ENCODE assay signal across 16 cellular contexts in genomic region chrX:87397103-87397886, GRCh38.
"Had no signal": no experiment of that assay in that cellular context is flagged by ENCODE, and none has a peak within 500 bp of the region (broad histone marks: within the 10 kb centered on the region; RNA-seq: fewer than 3 reads in every experiment).

No MANE protein-coding gene starts in this region.

- H3K4me3 ChIP-seq: esophagus squamous epithelium, spleen, upper lobe of right lung had no signal

- H3K36me3 ChIP-seq: esophagus squamous epithelium, neutrophil, spleen, upper lobe of right lung had no signal

- H3K4me1 ChIP-seq: esophagus squamous epithelium, parathyroid adenoma, spleen, upper lobe of right lung had no signal

- H3K27me3 ChIP-seq: esophagus squamous epithelium, neutrophil, spleen, upper lobe of right lung had no signal

- DNase-seq: activated CD4-positive, CD25-positive, alpha-beta regulatory T cell treated with anti-CD3 and anti-CD28 coated beads, Interleukin-2, amount 50 U/mL, for 72 hours; activated effector memory CD4-positive, alpha-beta T cell treated with anti-CD3 and anti-CD28 coated beads, Interleukin-2, amount 50 U/mL, for 16 hours; activated naive CD4-positive, alpha-beta T cell treated with anti-CD3 and anti-CD28 coated beads, Interleukin-2, amount 50 U/mL, for 16 hours; activated T-cell treated with anti-CD3 and anti-CD28 coated beads, Interleukin-2, amount 50 U/mL, for 72 hours; caudate nucleus; effector memory CD8-positive, alpha-beta T cell; esophagus squamous epithelium; head of caudate nucleus; immature natural killer cell; left ventricle myocardium superior; naive thymus-derived CD8-positive, alpha-beta T cell; spleen; stimulated activated CD4-positive, alpha-beta T cell treated with anti-CD3 and anti-CD28 coated beads, Interleukin-4, amount 100 ng/mL, for 4 hours; upper lobe of right lung had no signal

- H3K27ac ChIP-seq: esophagus squamous epithelium, neutrophil, parathyroid adenoma, spleen, upper lobe of right lung had no signal

- H3K9me3 ChIP-seq: esophagus squamous epithelium, neutrophil, upper lobe of right lung had no signal
